8 cellular contexts compared by ENCODE assay signal in genomic region chr17:75864448-75864871, GRCh38. TPM values are rescaled to one million over a fixed set of nuclear protein-coding genes. Genes with fewer than 3 reads are reported as not detected.
DNase-seq lines count a peak whose midpoint lies in the region; ATAC-seq and TF ChIP-seq lines count a peak whose summit lies in the region.

No MANE protein-coding gene starts in this region.

- no peaks in the 10 kb centered on the region for H3F3A ChIP-seq in DOHH2 (ENCODE audit: control insufficient read depth, insufficient read depth)

- no peaks in the 10 kb centered on the region for H3K36me3 ChIP-seq in DOHH2 (ENCODE audit: control insufficient read depth, low read length)
- no peaks in the 10 kb centered on the region for H3K36me3 ChIP-seq in heart left ventricle

- H3K4me3 Mint-ChIP-seq in activated CD4-positive, alpha-beta memory T cell treated with anti-CD3 and anti-CD28 coated beads, Interleukin-2, amount 10 ng/mL, durations not matched to agents 7 days and 5 days, result peak overlapping the region; percentile 43
- no peak overlapping the region for H3K4me3 Mint-ChIP-seq in stimulated activated memory B cell treated with anti-CD40 and anti-IgM and Interleukin-4, amounts not matched to agents 10 μg/mL and 1 μg/mL and 100 μg/mL, for 72 hours

- H3K36me3 Mint-ChIP-seq in activated CD4-positive, alpha-beta memory T cell treated with anti-CD3 and anti-CD28 coated beads, Interleukin-2, amount 10 ng/mL, durations not matched to agents 7 days and 5 days (ENCODE audit: low read depth), result no peaks in the 10 kb centered on the region
- H3K36me3 Mint-ChIP-seq in stimulated activated memory B cell treated with anti-CD40 and anti-IgM and Interleukin-4, amounts not matched to agents 10 μg/mL and 1 μg/mL and 100 μg/mL, for 72 hours, result no peaks in the 10 kb centered on the region

- H3K27me3 ChIP-seq in DOHH2 (ENCODE audit: control insufficient read depth, low read length) (no peaks in the 10 kb centered on the region; the same call in 1 of the 2 replicates), heart left ventricle (no peaks in the 10 kb centered on the region)

- no peaks in the 10 kb centered on the region for H3K79me2 ChIP-seq in DOHH2 (ENCODE audit: control insufficient read depth, low read length)

- no peaks in the 10 kb centered on the region for H3K9me3 Mint-ChIP-seq in activated CD4-positive, alpha-beta memory T cell treated with anti-CD3 and anti-CD28 coated beads, Interleukin-2, amount 10 ng/mL, durations not matched to agents 7 days and 5 days
- no peaks in the 10 kb centered on the region for H3K9me3 Mint-ChIP-seq in stimulated activated memory B cell treated with anti-CD40 and anti-IgM and Interleukin-4, amounts not matched to agents 10 μg/mL and 1 μg/mL and 100 μg/mL, for 72 hours

- TF ChIP-seq POLR2A in heart left ventricle (IDR thresholded peaks at IDR 0.05), result peak in 1 of 2 donors; percentile 18

- H3K4me2 ChIP-seq in DOHH2 (ENCODE audit: low read length), result peak overlapping the region; percentile 58

- WGBS in heart left ventricle, 4 donors, result 24 to 46% (median 34%) methylated on average over 8 of the region's 8 CpGs

- no peaks in the 10 kb centered on the region for H3K9me2 ChIP-seq in DOHH2 (replicated peaks; ENCODE audit: control insufficient read depth, low read length)

- DNase-seq in activated CD4-positive, alpha-beta memory T cell treated with anti-CD3 and anti-CD28 coated beads, Interleukin-2, amount 10 ng/mL, durations not matched to agents 7 days and 5 days, result peak; percentile 76
- DNase-seq in heart left ventricle, result peak; percentile 70 to 88 (median 82)
- DNase-seq in cortex of kidney (lab: John Stamatoyannopoulos, UW), result no peak
- DNase-seq in GOT3 (lab: John Stamatoyannopoulos, UW), result no peak

- POLR2A ChIA-PET in activated CD4-positive, alpha-beta memory T cell treated with anti-CD3 and anti-CD28 coated beads, Interleukin-2, amount 10 ng/mL, durations not matched to agents 7 days and 5 days (lab: Charles Lee), result interaction anchor here (0.9 to 2.2 kb wide), 11 partner anchors 8 to 381 kb away, joined by 3 to 28 read pairs (median 6); partner anchors contain the start of genes TRIM47, TRIM65 and WBP2

- H3K4me3 ChIP-seq in DOHH2 (ENCODE audit: low read length) (peak overlapping the region; percentile 31), heart left ventricle (peak overlapping the region in 1 of 12 donors; percentile 1)

- no peaks in the 10 kb centered on the region for H3K27me3 Mint-ChIP-seq in activated CD4-positive, alpha-beta memory T cell treated with anti-CD3 and anti-CD28 coated beads, Interleukin-2, amount 10 ng/mL, durations not matched to agents 7 days and 5 days
- no peaks in the 10 kb centered on the region for H3K27me3 Mint-ChIP-seq in stimulated activated memory B cell treated with anti-CD40 and anti-IgM and Interleukin-4, amounts not matched to agents 10 μg/mL and 1 μg/mL and 100 μg/mL, for 72 hours

- TF ChIP-seq CTCF in DOHH2 (IDR thresholded peaks at IDR 0.05; ENCODE audit: low read depth, low read length, poor library complexity, severe bottlenecking), result peak; percentile 15
- TF ChIP-seq CTCF in heart left ventricle (IDR thresholded peaks at IDR 0.05), result peak in 3 of 12 donors; percentile 6 to 23 (median 11)

- CTCF ChIA-PET in activated CD4-positive, alpha-beta memory T cell treated with anti-CD3 and anti-CD28 coated beads, Interleukin-2, amount 10 ng/mL, durations not matched to agents 7 days and 5 days (lab: Charles Lee), result interaction anchor here (0.7 to 2.0 kb wide), 9 partner anchors 9 to 117 kb away, joined by 3 to 11 read pairs (median 4); partner anchors contain the start of genes TRIM47 and WBP2

- H3K4me1 Mint-ChIP-seq in activated CD4-positive, alpha-beta memory T cell treated with anti-CD3 and anti-CD28 coated beads, Interleukin-2, amount 10 ng/mL, durations not matched to agents 7 days and 5 days, result peaks cover 29% of the 10 kb centered on the region
- peaks cover 17% of the 10 kb centered on the region for H3K4me1 Mint-ChIP-seq in stimulated activated memory B cell treated with anti-CD40 and anti-IgM and Interleukin-4, amounts not matched to agents 10 μg/mL and 1 μg/mL and 100 μg/mL, for 72 hours

- H3K9me3 ChIP-seq in DOHH2 (ENCODE audit: control insufficient read depth, insufficient read depth, low read length) (no peaks in the 10 kb centered on the region), heart left ventricle (no peaks in the 10 kb centered on the region)

- ATAC-seq in GM19395 (IDR thresholded peaks at IDR 0.05; ENCODE audit: unreplicated experiment), result peak; percentile 91
- ATAC-seq in HG03280 (IDR thresholded peaks at IDR 0.05; ENCODE audit: unreplicated experiment), result peak; percentile 86
- peak; percentile 74 to 97 (median 90) for ATAC-seq in heart left ventricle
- peak; percentile 93 for ATAC-seq in stimulated activated memory B cell treated with anti-CD40 and anti-IgM and Interleukin-4, amounts not matched to agents 10 μg/mL and 1 μg/mL and 100 μg/mL, for 72 hours

- peak overlapping the region; percentile 89 for H3K27ac Mint-ChIP-seq in activated CD4-positive, alpha-beta memory T cell treated with anti-CD3 and anti-CD28 coated beads, Interleukin-2, amount 10 ng/mL, durations not matched to agents 7 days and 5 days
- H3K27ac Mint-ChIP-seq in stimulated activated memory B cell treated with anti-CD40 and anti-IgM and Interleukin-4, amounts not matched to agents 10 μg/mL and 1 μg/mL and 100 μg/mL, for 72 hours, result peak overlapping the region; percentile 76

- intact Hi-C loops in heart left ventricle (cut with DNase I), result no loop called here

- no peaks in the 10 kb centered on the region for H4K20me1 ChIP-seq in DOHH2 (ENCODE audit: control insufficient read depth, insufficient read depth, low read depth, low read length)

- H3K27ac ChIP-seq in DOHH2 (ENCODE audit: low read depth, low read length), result no peak overlapping the region
- H3K27ac ChIP-seq in heart left ventricle, result peak overlapping the region; percentile 19 to 76 (median 58)

- H3K4me1 ChIP-seq in DOHH2 (ENCODE audit: control insufficient read depth, low read length) (peaks cover 13% of the 10 kb centered on the region), heart left ventricle (peaks cover 0 to 34% (median 25%) of the 10 kb centered on the region in 12 donors)

RNA-seq across cellular contexts. Expression of gene WBP2, which starts 9.3 kb away (rescaled TPM):
- total RNA-seq in activated CD4-positive, alpha-beta memory T cell treated with anti-CD3 and anti-CD28 coated beads, Interleukin-2, amount 10 ng/mL, durations not matched to agents 7 days and 5 days, result 100 to 1,000 TPM; 107 to 114 TPM
- total RNA-seq in heart left ventricle, result 100 to 1,000 TPM; 134 to 311 (median 158) TPM
- polyA plus RNA-seq in heart left ventricle, result 100 to 1,000 TPM; 128 to 217 TPM

RNA-seq across cellular contexts. Expression of gene TRIM47, which starts 13.9 kb away (rescaled TPM):
- total RNA-seq in activated CD4-positive, alpha-beta memory T cell treated with anti-CD3 and anti-CD28 coated beads, Interleukin-2, amount 10 ng/mL, durations not matched to agents 7 days and 5 days, result 10 to 100 TPM; 31.9 to 33.8 TPM
- total RNA-seq in heart left ventricle, result 10 to 100 TPM; 20.3 to 53.4 (median 31.8) TPM
- polyA plus RNA-seq in heart left ventricle, result 10 to 100 TPM; 20.1 to 23.3 TPM

RNA-seq across cellular contexts. Expression of gene UNC13D, which starts 20.3 kb away (rescaled TPM):
- total RNA-seq in activated CD4-positive, alpha-beta memory T cell treated with anti-CD3 and anti-CD28 coated beads, Interleukin-2, amount 10 ng/mL, durations not matched to agents 7 days and 5 days, result 100 to 1,000 TPM; 179 to 190 TPM
- 10 to 100 TPM in 2 of 9 donors, 1 to 10 TPM in 7; 2.1 to 28.5 (median 6.0) TPM for total RNA-seq in heart left ventricle
- 1 to 10 TPM; 4.5 to 5.8 TPM for polyA plus RNA-seq in heart left ventricle

RNA-seq across cellular contexts. Expression of gene TRIM65, which starts 32.3 kb away (rescaled TPM):
- 10 to 100 TPM; 24.9 to 26.1 TPM for total RNA-seq in activated CD4-positive, alpha-beta memory T cell treated with anti-CD3 and anti-CD28 coated beads, Interleukin-2, amount 10 ng/mL, durations not matched to agents 7 days and 5 days
- total RNA-seq in heart left ventricle, result 10 to 100 TPM in 3 of 9 donors, 1 to 10 TPM in 6; 6.8 to 16.1 (median 9.5) TPM
- polyA plus RNA-seq in heart left ventricle, result 10 to 100 TPM in 1 of 2 donors, 1 to 10 TPM in 1; 7.5 to 10.5 TPM

RNA-seq across cellular contexts. Expression of gene MRPL38, which starts 40.2 kb away (rescaled TPM):
- 10 to 100 TPM; 79.9 to 85.0 TPM for total RNA-seq in activated CD4-positive, alpha-beta memory T cell treated with anti-CD3 and anti-CD28 coated beads, Interleukin-2, amount 10 ng/mL, durations not matched to agents 7 days and 5 days
- 100 to 1,000 TPM in 5 of 9 donors, 10 to 100 TPM in 4; 54.8 to 126 (median 106) TPM for total RNA-seq in heart left ventricle
- 100 to 1,000 TPM in 1 of 2 donors, 10 to 100 TPM in 1; 79.7 to 111 TPM for polyA plus RNA-seq in heart left ventricle

Comparison
In these comparisons a context has a peak if more than half of its experiments do, and no peak if none do; other contexts are left out.
1. DNase-seq: peak in activated CD4-positive, alpha-beta memory T cell treated with anti-CD3 and anti-CD28 coated beads, Interleukin-2, amount 10 ng/mL, durations not matched to agents 7 days and 5 days (single experiment) and heart left ventricle (5 of 5); none in cortex of kidney (single experiment) and GOT3 (single experiment).
2. RNA of gene UNC13D, which starts 20.3 kb away (total RNA-seq): 179 to 190 TPM in activated CD4-positive, alpha-beta memory T cell treated with anti-CD3 and anti-CD28 coated beads, Interleukin-2, amount 10 ng/mL, durations not matched to agents 7 days and 5 days; 2.1 to 28.5 TPM in heart left ventricle; every median in the first group is over 4 times any median in the second.
3. Peak in every context shown above with its lines, with median percentiles within 50 percentile points of each other: ATAC-seq.